ENCODE assay signal across 8 cellular contexts in genomic region chr5:17216176-17216973, GRCh38. TPM values are rescaled to one million over a fixed set of nuclear protein-coding genes. Genes with fewer than 3 reads are reported as not detected.
A peak's percentile ranks its signal among the peaks of the same experiment; 100 is the strongest.
DNase-seq lines count a peak whose midpoint lies in the region; ATAC-seq, FAIRE-seq and TF ChIP-seq lines count a peak whose summit lies in the region.

No MANE protein-coding gene starts in this region.

- H3K9ac ChIP-seq in SU-DHL-6 (ENCODE audit: low read length) (peak overlapping the region; percentile 82), mammary epithelial cell (ENCODE audit: insufficient read depth, low read length) (no peak overlapping the region)

- peaks cover 80% of the 10 kb centered on the region for H3K79me2 ChIP-seq in SU-DHL-6 (ENCODE audit: insufficient read depth, low read length)
- peaks cover 37% of the 10 kb centered on the region for H3K79me2 ChIP-seq in mammary epithelial cell (ENCODE audit: insufficient read depth, low read length)

- CTCF ChIA-PET in A549 (lab: Yijun Ruan, JAX) = interaction anchor here (0.6 to 6.1 kb wide), 83 partner anchors 8 to 1104 kb away, joined by 3 to 125 read pairs (median 5); no protein-coding TSS in a partner anchor
- CTCF ChIA-PET in mammary epithelial cell (lab: Charles Lee; ENCODE audit: low non-redundant PET) = interaction anchor here (0.5 to 1.1 kb wide), 9 partner anchors 63 to 1087 kb away, joined by 3 to 8 read pairs (median 4); no protein-coding TSS in a partner anchor

- H3K36me3 ChIP-seq in SU-DHL-6 (ENCODE audit: low read length) (peaks cover 16% of the 10 kb centered on the region; the same call in 1 of the 2 replicates), mammary epithelial cell (ENCODE audit: insufficient read depth, low read length) (no peaks in the 10 kb centered on the region), gastrocnemius medialis (no peaks in the 10 kb centered on the region)

- H3K9me2 ChIP-seq in SU-DHL-6 (replicated peaks; ENCODE audit: insufficient read depth, low read length) = no peaks in the 10 kb centered on the region

- in situ Hi-C loops in mammary epithelial cell (cut with MboI; ENCODE audit: low sequenced_read_pairs in 2 of 2) (loop anchor here (10.0 to 25.0 kb wide), 4 partner anchors 821 to 1078 kb away; no protein-coding TSS in a partner anchor), gastrocnemius medialis (cut with MboI; ENCODE audit: low sequenced_read_pairs in 4 of 4) (loop anchor here in 1 of 4 donors (5.0 kb wide), 1 partner anchor 1091 kb away; no protein-coding TSS in a partner anchor)

- peak overlapping the region; percentile 98 for H3K27ac ChIP-seq in A549
- H3K27ac ChIP-seq in SU-DHL-6 (ENCODE audit: low read depth, low read length) = peak overlapping the region; percentile 96
- H3K27ac ChIP-seq in mammary epithelial cell (ENCODE audit: insufficient read depth, low read depth, low read length) = no peak overlapping the region
- H3K27ac ChIP-seq in gastrocnemius medialis = no peak overlapping the region

- peak; percentile 62 to 79 for ATAC-seq in A549
- peak; percentile 46 for ATAC-seq in HG02938 (IDR thresholded peaks at IDR 0.05; ENCODE audit: unreplicated experiment)
- peak; percentile 38 to 39 for ATAC-seq in gastrocnemius medialis

- H3K27me3 ChIP-seq in SU-DHL-6 (ENCODE audit: low read length) (no peaks in the 10 kb centered on the region), mammary epithelial cell (ENCODE audit: insufficient read depth, low read length) (no peaks in the 10 kb centered on the region), gastrocnemius medialis (peaks cover 36 to 45% (median 42%) of the 10 kb centered on the region in 3 donors)

- H3K4me2 ChIP-seq in A549 (peak overlapping the region; percentile 77), SU-DHL-6 (ENCODE audit: low read depth, low read length, poor library complexity, severe bottlenecking) (peak overlapping the region; percentile 92), mammary epithelial cell (ENCODE audit: insufficient read depth, low read depth, low read length) (peak overlapping the region; percentile 94)

- WGBS in A549 (ENCODE audit: missing lambda C conversion rate) = 2% methylated on average over 52 of the region's 59 CpGs
- WGBS in mammary epithelial cell (ENCODE audit: low coverage, missing lambda C conversion rate) = 3% methylated on average over 16 of the region's 59 CpGs

- BruUV-seq in mammary epithelial cell (replicated peaks; lab: Mats Ljungman, UMichigan) = no TSS peak

- peak; percentile 90 for FAIRE-seq in A549 (lab: Jason Lieb, UNC)
- FAIRE-seq in GM18507 (lab: Jason Lieb, UNC) = peak; percentile 89

- peak in 1 of 2 experiments; percentile 24; a peak in 1 of 5 replicates for TF ChIP-seq EP300 in A549 (IDR thresholded peaks at IDR 0.05)

- H3K4me1 ChIP-seq in A549 (peaks cover 43% of the 10 kb centered on the region), mammary epithelial cell (ENCODE audit: insufficient read depth, low read length) (peaks cover 17% of the 10 kb centered on the region), gastrocnemius medialis (peaks cover 0 to 9% of the 10 kb centered on the region in 2 donors)

- POLR2A ChIA-PET in A549 (lab: Yijun Ruan, JAX) = interaction anchor here (0.5 to 2.2 kb wide), 17 partner anchors 16 to 1071 kb away, joined by 3 to 16 read pairs (median 4); no protein-coding TSS in a partner anchor

- TF ChIP-seq RAD21 in A549 (conservative IDR thresholded peaks at IDR 0.05 in 1 of 2, IDR thresholded peaks at IDR 0.05 in 1 of 2) = peak; percentile 97 to 98

- H3K4me3 ChIP-seq in A549 (peak overlapping the region; percentile 95), SU-DHL-6 (ENCODE audit: insufficient read depth, low read length, poor library complexity, severe bottlenecking) (peak overlapping the region; percentile 72), mammary epithelial cell (replicated peaks in 1 of 3; ENCODE audit: insufficient read depth in 1 of 3, low read depth in 2 of 3, low read length in 3 of 3) (peak overlapping the region; percentile 9 to 67 (median 30)), iPS-18c (ENCODE audit: insufficient read depth, low read depth, low read length) (peak overlapping the region; percentile 69), gastrocnemius medialis (peak overlapping the region in 3 of 4 donors; percentile 10 to 30 (median 14))

- TF ChIP-seq CTCF in A549 (IDR thresholded peaks at IDR 0.05) (peak; percentile 88), SU-DHL-6 (IDR thresholded peaks at IDR 0.05; ENCODE audit: insufficient read depth, low read length, poor library complexity, severe bottlenecking) (peak; percentile 72), mammary epithelial cell (conservative IDR thresholded peaks at IDR 0.05 in 1 of 2, IDR thresholded peaks at IDR 0.05 in 1 of 2; ENCODE audit: extremely low read depth in 1 of 2, insufficient read depth in 1 of 2, low read depth in 1 of 2, low read length in 2 of 2) (peak; percentile 84 to 86), gastrocnemius medialis (IDR thresholded peaks at IDR 0.05 in 4 of 5, conservative IDR thresholded peaks at IDR 0.05 in 1 of 5) (peak in 3 of 5 experiments; percentile 51 to 68 (median 57))

- H4K20me1 ChIP-seq in SU-DHL-6 (ENCODE audit: low read depth, low read length) = peaks cover 18% of the 10 kb centered on the region
- H4K20me1 ChIP-seq in mammary epithelial cell (ENCODE audit: insufficient read depth, low read length) = no peaks in the 10 kb centered on the region

- dilution Hi-C loops in mammary epithelial cell (cut with HindIII; ENCODE audit: low sequenced_read_pairs) = loop anchor here (25.0 kb wide), 1 partner anchor 1071 kb away; no protein-coding TSS in a partner anchor

- H3K9me3 ChIP-seq in A549 = no peaks in the 10 kb centered on the region
- no peaks in the 10 kb centered on the region for H3K9me3 ChIP-seq in SU-DHL-6 (ENCODE audit: insufficient read depth, low read length)
- H3K9me3 ChIP-seq in mammary epithelial cell (replicated peaks; ENCODE audit: insufficient read depth, low read length) = no peaks in the 10 kb centered on the region
- no peaks in the 10 kb centered on the region for H3K9me3 ChIP-seq in iPS-18c (ENCODE audit: control insufficient read depth, insufficient read depth, low read length)
- H3K9me3 ChIP-seq in gastrocnemius medialis = no peaks in the 10 kb centered on the region

- intact Hi-C loops in mammary epithelial cell (cut with micrococcal nuclease) (loop anchor here (1.0 to 10.0 kb wide), 10 partner anchors 191 to 1098 kb away; no protein-coding TSS in a partner anchor), gastrocnemius medialis (cut with DNase I; ENCODE audit: low total_unique reads) (no loop called here)

- DNase-seq in A549 (ENCODE audit: low read depth in 1 of 2, low spot score in 1 of 2) = peak; percentile 73 to 92
- no peak for DNase-seq in GM18507 (ENCODE audit: extremely low spot score, insufficient read length, low read depth)
- peak; percentile 85 for DNase-seq in NCI-H1417 treated with DMSO at 0.1 percent for 48 hours (lab: John Stamatoyannopoulos, UW)
- peak; percentile 79 for DNase-seq in mammary epithelial cell
- DNase-seq in gastrocnemius medialis = peak in 1 of 2 donors; percentile 24

- TF ChIP-seq POLR2A in A549 (IDR thresholded peaks at IDR 0.05; ENCODE audit: low read length) (peak; percentile 28; the same call in 1 of the 2 replicates), gastrocnemius medialis (IDR thresholded peaks at IDR 0.05) (no peak)

- peaks cover 15% of the 10 kb centered on the region; the same call in 1 of the 2 replicates for H3F3A ChIP-seq in SU-DHL-6 (ENCODE audit: insufficient read depth)

- peak overlapping the region; percentile 49 for H2AFZ ChIP-seq in SU-DHL-6 (ENCODE audit: low read depth, low read length, severe bottlenecking)
- H2AFZ ChIP-seq in mammary epithelial cell (ENCODE audit: low read depth, low read length) = peak overlapping the region; percentile 86

TF ChIP-seq in A549, 52 proteins besides CTCF, POLR2A, EP300 and RAD21:
- peak; percentile 15 to 49; a peak in 1 of 4 replicates for TF ChIP-seq CEBPB (IDR thresholded peaks at IDR 0.05)
- TF ChIP-seq SMC3 (IDR thresholded peaks at IDR 0.05) = peak; percentile 97
- TF ChIP-seq RNF2 (IDR thresholded peaks at IDR 0.05; ENCODE audit: borderline replicate concordance, low read depth) = 0 out of 2 replicates have a peak, but pooled peaks have one; percentile 21
- peak; percentile 52; the same call in 1 of the 2 replicates for TF ChIP-seq E2F6 (IDR thresholded peaks at IDR 0.05; ENCODE audit: borderline replicate concordance, low read depth)
- TF ChIP-seq TP53 (CRISPR knock-in tag; IDR thresholded peaks at IDR 0.05) = 0 out of 2 replicates have a peak, but pooled peaks have one; percentile 23
- peak; percentile 43; the same call in 1 of the 2 replicates for TF ChIP-seq MAX (IDR thresholded peaks at IDR 0.05)
- TF ChIP-seq HOXB5 (CRISPR knock-in tag; IDR thresholded peaks at IDR 0.05) = peak; percentile 76
- no peak for TF ChIP-seq ATOH8 (CRISPR knock-in tag; IDR thresholded peaks at IDR 0.05; ENCODE audit: low read depth)
- TF ChIP-seq HOXA7 (CRISPR knock-in tag; IDR thresholded peaks at IDR 0.05) = no peak

RNA-seq across cellular contexts. Expression of gene BASP1, which starts 1.1 kb away (rescaled TPM):
- 369 and 454 TPM in 2 replicates for polyA plus RNA-seq in A549 (2011; rRNA removed)
- polyA plus RNA-seq in A549 (2012; cell fraction: cytosol; rRNA removed) = 308 and 386 TPM in 2 replicates
- polyA plus RNA-seq in A549 (2012; cell fraction: nucleus; rRNA removed) = 121 and 135 TPM in 2 replicates
- 381 to 414 TPM (median 391 TPM) in 3 replicates for polyA plus RNA-seq in A549 (2017; fragmentation: RNase III; extraction: RNeasy Plus Mini Kit Qiagen cat#74134 plus additional on column Dnase treatment)
- polyA minus RNA-seq in A549 (2011; rRNA and poly(A)+ RNA removed) = 48.8 and 53.9 TPM in 2 replicates
- total RNA-seq in mammary epithelial cell = 10 to 100 TPM; 27.0 to 76.6 TPM
- polyA plus RNA-seq in mammary epithelial cell = 60.4 TPM
- 15.7 TPM for polyA minus RNA-seq in mammary epithelial cell
- 1 to 10 TPM in 2 of 4 donors, under 1 TPM in 1, not detected in 1; 0.82 to 4.0 (median 4.0) TPM for total RNA-seq in gastrocnemius medialis

Comparison
In these comparisons a context has a peak if more than half of its experiments do, and no peak if none do; other contexts are left out.
1. H3K27ac ChIP-seq: peak in A549 (2 of 2) and SU-DHL-6 (single experiment); none in mammary epithelial cell (single experiment) and gastrocnemius medialis (0 of 4).
2. H3K4me3 ChIP-seq: peak in every context shown above with its lines; median percentile 95 in A549; 72 in SU-DHL-6; 69 in iPS-18c; 30 in mammary epithelial cell; 14 in gastrocnemius medialis.
3. RNA of gene BASP1, which starts 1.1 kb away (total RNA-seq): 27.0 to 76.6 TPM in mammary epithelial cell; 0.82 to 4.0 TPM in gastrocnemius medialis; every median in the first group is over 4 times any median in the second.
4. Peak in every context shown above with its lines, with median percentiles within 50 percentile points of each other: ATAC-seq, H3K4me2 ChIP-seq and CTCF ChIP-seq.